1 cellular context compared by ENCODE assay signal in the genomic region with DNA sequence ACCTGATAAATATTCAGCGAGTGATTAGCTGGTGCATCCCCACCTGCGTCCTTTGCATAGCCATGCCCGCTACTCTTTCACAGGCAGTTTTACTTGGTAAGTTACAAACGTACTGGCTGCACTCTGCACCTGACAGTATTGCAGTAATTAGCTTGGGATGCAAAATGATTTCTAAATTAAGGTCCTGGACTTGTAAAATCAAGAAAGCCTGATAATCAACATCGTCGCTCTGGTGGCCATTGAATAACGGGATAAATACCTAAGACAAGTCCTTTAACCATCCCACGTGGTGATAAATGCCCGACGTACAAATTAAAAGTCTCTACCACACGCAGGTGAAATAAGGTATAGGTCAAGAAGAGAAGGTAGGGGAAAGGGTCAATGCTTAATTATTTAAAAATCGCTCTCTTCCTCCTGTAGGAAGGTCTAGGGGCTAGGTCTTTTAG.
TF ChIP-seq lines count a peak whose summit lies in the region.

No MANE protein-coding gene starts in this region.

TF ChIP-seq in H1, 55 proteins besides CTCF, POLR2A, EP300 and RAD21 (continued from another document):
- TF ChIP-seq HDAC2 (IDR thresholded peaks at IDR 0.05; ENCODE audit: borderline replicate concordance in 1 of 2, low read depth in 2 of 2, low read length in 2 of 2) (0 out of 4 replicates have a peak, but pooled peaks have one; percentile 5 to 70), KDM4A (IDR thresholded peaks at IDR 0.05; ENCODE audit: low read depth, low read length, severe bottlenecking) (no peak), SAP30 (IDR thresholded peaks at IDR 0.05; ENCODE audit: insufficient read depth, insufficient replicate concordance, low read length) (peak; percentile 72), TCF12 (IDR thresholded peaks at IDR 0.05; ENCODE audit: low read depth, low read length) (no peak), SIX5 (IDR thresholded peaks at IDR 0.05; ENCODE audit: low read depth, low read length) (no peak), ASH2L (IDR thresholded peaks at IDR 0.05; ENCODE audit: low read length) (peak; percentile 22), NRF1 (IDR thresholded peaks at IDR 0.05; ENCODE audit: low read depth, low read length) (no peak), EZH2 (IDR thresholded peaks at IDR 0.05; ENCODE audit: low read depth, low read length, severe bottlenecking) (no peak), FOSL1 (IDR thresholded peaks at IDR 0.05; ENCODE audit: insufficient read depth, low read depth, low read length) (no peak), SIRT6 (IDR thresholded peaks at IDR 0.05; ENCODE audit: low read length) (no peak), GABPA (IDR thresholded peaks at IDR 0.05; ENCODE audit: borderline replicate concordance, insufficient read depth, low read length) (no peak), TBP (IDR thresholded peaks at IDR 0.05; ENCODE audit: low read depth, low read length) (no peak), BRCA1 (IDR thresholded peaks at IDR 0.05; ENCODE audit: low read depth, low read length) (no peak), MAFK (IDR thresholded peaks at IDR 0.05; ENCODE audit: low read depth, low read length) (no peak), POLR2AphosphoS5 (IDR thresholded peaks at IDR 0.05; ENCODE audit: low read depth, low read length) (no peak), KDM1A (IDR thresholded peaks at IDR 0.05; ENCODE audit: borderline replicate concordance, low read length) (peak; percentile 89)
- TF ChIP-seq, protein P1, sequence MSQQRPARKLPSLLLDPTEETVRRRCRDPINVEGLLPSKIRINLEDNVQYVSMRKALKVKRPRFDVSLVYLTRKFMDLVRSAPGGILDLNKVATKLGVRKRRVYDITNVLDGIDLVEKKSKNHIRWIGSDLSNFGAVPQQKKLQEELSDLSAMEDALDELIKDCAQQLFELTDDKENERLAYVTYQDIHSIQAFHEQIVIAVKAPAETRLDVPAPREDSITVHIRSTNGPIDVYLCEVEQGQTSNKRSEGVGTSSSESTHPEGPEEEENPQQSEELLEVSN (IDR thresholded peaks at IDR 0.05): no peak
- TF ChIP-seq, protein P2, sequence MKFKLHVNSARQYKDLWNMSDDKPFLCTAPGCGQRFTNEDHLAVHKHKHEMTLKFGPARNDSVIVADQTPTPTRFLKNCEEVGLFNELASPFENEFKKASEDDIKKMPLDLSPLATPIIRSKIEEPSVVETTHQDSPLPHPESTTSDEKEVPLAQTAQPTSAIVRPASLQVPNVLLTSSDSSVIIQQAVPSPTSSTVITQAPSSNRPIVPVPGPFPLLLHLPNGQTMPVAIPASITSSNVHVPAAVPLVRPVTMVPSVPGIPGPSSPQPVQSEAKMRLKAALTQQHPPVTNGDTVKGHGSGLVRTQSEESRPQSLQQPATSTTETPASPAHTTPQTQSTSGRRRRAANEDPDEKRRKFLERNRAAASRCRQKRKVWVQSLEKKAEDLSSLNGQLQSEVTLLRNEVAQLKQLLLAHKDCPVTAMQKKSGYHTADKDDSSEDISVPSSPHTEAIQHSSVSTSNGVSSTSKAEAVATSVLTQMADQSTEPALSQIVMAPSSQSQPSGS (IDR thresholded peaks at IDR 0.05; ENCODE audit: low read length): no peak
- TF ChIP-seq, protein P3, sequence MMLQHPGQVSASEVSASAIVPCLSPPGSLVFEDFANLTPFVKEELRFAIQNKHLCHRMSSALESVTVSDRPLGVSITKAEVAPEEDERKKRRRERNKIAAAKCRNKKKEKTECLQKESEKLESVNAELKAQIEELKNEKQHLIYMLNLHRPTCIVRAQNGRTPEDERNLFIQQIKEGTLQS (IDR thresholded peaks at IDR 0.05; ENCODE audit: insufficient read depth, low read depth, low read length): no peak
